Comparison of ENCODE assay signal across 8 cellular contexts in genomic region chr1:179141592-179142244, GRCh38. TPM values are rescaled to one million over a fixed set of nuclear protein-coding genes. Genes with fewer than 3 reads are reported as not detected.
DNase-seq lines count a peak whose midpoint lies in the region; ATAC-seq and TF ChIP-seq lines count a peak whose summit lies in the region.

No MANE protein-coding gene starts in this region.

- H3K9me3 ChIP-seq in T-helper 17 cell (ENCODE audit: control insufficient read depth, low read length, poor library complexity, severe bottlenecking) (no peaks in the 10 kb centered on the region), sigmoid colon (no peaks in the 10 kb centered on the region)

- no peaks in the 10 kb centered on the region for H3K36me3 ChIP-seq in sigmoid colon

- TF ChIP-seq EP300 in sigmoid colon (IDR thresholded peaks at IDR 0.05), result no peak

- ATAC-seq in GM21360 (IDR thresholded peaks at IDR 0.05; ENCODE audit: unreplicated experiment) (peak; percentile 64), T-helper 17 cell (peak; percentile 45), HG02852 (IDR thresholded peaks at IDR 0.05; ENCODE audit: unreplicated experiment) (no peak), GM21526 (IDR thresholded peaks at IDR 0.05; ENCODE audit: low FRiP score, unreplicated experiment) (no peak), left lobe of liver (no peak)

- POLR2A ChIA-PET in HEK293T (lab: Yijun Ruan, JAX), result no interaction called here

- H3K4me1 ChIP-seq in sigmoid colon, result peaks cover 0 to 57% (median 37%) of the 10 kb centered on the region in 4 donors

- H3K36me3 Mint-ChIP-seq in T-helper 17 cell (ENCODE audit: low read depth), result peaks cover 4% of the 10 kb centered on the region

- no peak for DNase-seq in T-helper 17 cell
- DNase-seq in erythroblast (lab: John Stamatoyannopoulos, UW), result peak; percentile 9 to 16
- DNase-seq in sigmoid colon, result no peak
- DNase-seq in left lobe of liver (ENCODE audit: low spot score), result no peak
- no peak for DNase-seq in HEK293T (ENCODE audit: extremely low spot score)

- peak overlapping the region in 3 of 4 donors; percentile 13 to 26 (median 23) for H3K4me3 ChIP-seq in sigmoid colon

- no peaks in the 10 kb centered on the region for H3K27me3 ChIP-seq in sigmoid colon

- intact Hi-C loops in sigmoid colon (cut with DNase I), result no loop called here

- H3K4me1 Mint-ChIP-seq in T-helper 17 cell, result peaks cover 33% of the 10 kb centered on the region

- 52 to 81% methylated on average over 4 of the region's 4 CpGs for WGBS in sigmoid colon, 2 donors

- CTCF ChIA-PET in HEK293T (lab: Yijun Ruan, JAX), result no interaction called here

- H3K4me3 Mint-ChIP-seq in T-helper 17 cell, result no peak overlapping the region

- no peak for TF ChIP-seq CTCF in sigmoid colon (IDR thresholded peaks at IDR 0.05)

- H3K27ac ChIP-seq in sigmoid colon, result peak overlapping the region; percentile 51 to 74 (median 70)

- TF ChIP-seq POLR2A in erythroblast (IDR thresholded peaks at IDR 0.05; ENCODE audit: low read length) (peak; percentile 26), sigmoid colon (IDR thresholded peaks at IDR 0.05) (no peak)

- H3K27me3 Mint-ChIP-seq in T-helper 17 cell, result no peaks in the 10 kb centered on the region

- peak overlapping the region; percentile 84 for H3K27ac Mint-ChIP-seq in T-helper 17 cell

TF ChIP-seq in HEK293T, 16 proteins besides CTCF, POLR2A, EP300 and RAD21:
- TF ChIP-seq FOXK2 (IDR thresholded peaks at IDR 0.05) (no peak), ELF4 (IDR thresholded peaks at IDR 0.05) (no peak), LEF1 (IDR thresholded peaks at IDR 0.05; ENCODE audit: borderline replicate concordance) (no peak), NFRKB (IDR thresholded peaks at IDR 0.05) (no peak), SUZ12 (IDR thresholded peaks at IDR 0.05) (no peak), HDGF (IDR thresholded peaks at IDR 0.05; ENCODE audit: borderline replicate concordance) (no peak), ZNF384 (IDR thresholded peaks at IDR 0.05) (no peak), TARDBP (IDR thresholded peaks at IDR 0.05) (no peak), SP1 (IDR thresholded peaks at IDR 0.05) (no peak), CTBP1 (IDR thresholded peaks at IDR 0.05; ENCODE audit: borderline replicate concordance) (no peak), ARNT (IDR thresholded peaks at IDR 0.05) (no peak), PKNOX1 (IDR thresholded peaks at IDR 0.05) (no peak), FOXA1 (IDR thresholded peaks at IDR 0.05) (no peak), L3MBTL2 (conservative IDR thresholded peaks at IDR 0.05) (no peak)

RNA-seq across cellular contexts. Expression of gene TOR3A, which starts 59.8 kb away (rescaled TPM):
- total RNA-seq in T-helper 17 cell, result 10 to 100 TPM; 29.4 to 38.5 TPM
- total RNA-seq in sigmoid colon, result 10 to 100 TPM; 38.8 to 53.5 (median 39.9) TPM
- polyA plus RNA-seq in sigmoid colon, result 10 to 100 TPM in 2 of 3 donors, 1 to 10 TPM in 1; 8.3 to 37.1 (median 12.0) TPM
- total RNA-seq in left lobe of liver, result 13.8 TPM

Comparison
In these comparisons a context has a peak if more than half of its experiments do, and no peak if none do; other contexts are left out.
1. ATAC-seq: peak in GM21360 (single experiment) and T-helper 17 cell (single experiment); none in HG02852 (single experiment), GM21526 (single experiment) and left lobe of liver (single experiment).
2. DNase-seq: peak in erythroblast (2 of 2); none in T-helper 17 cell (0 of 3), sigmoid colon (single experiment), left lobe of liver (single experiment) and HEK293T (single experiment).